In genomic region chr1:63318255-63319068, GRCh38 we compare ENCODE assay signal across 13 cellular contexts. TPM values are rescaled to one million over a fixed set of nuclear protein-coding genes. Genes with fewer than 3 reads are reported as not detected.
DNase-seq lines count a peak whose midpoint lies in the region; ATAC-seq, FAIRE-seq and TF ChIP-seq lines count a peak whose summit lies in the region.
"Had no signal": no experiment of that assay in that cellular context is flagged by ENCODE, and none has a peak within 500 bp of the region (broad histone marks: within the 10 kb centered on the region; RNA-seq: fewer than 3 reads in every experiment).

No MANE protein-coding gene starts in this region.

- H3K4me3 Mint-ChIP-seq in activated CD4-positive, alpha-beta T cell treated with anti-CD3 and anti-CD28 coated beads for 36 hours = peak overlapping the region; percentile 58
- H3K4me3 Mint-ChIP-seq in neural progenitor cell = peak overlapping the region; percentile 74

- H3K27ac ChIP-seq in Karpas-422 (ENCODE audit: low read length) (no peak overlapping the region), K562 (ENCODE audit: extremely low read depth, low read depth, low read length) (no peak overlapping the region), neural progenitor cell (no peak overlapping the region)
- H3K27ac ChIP-seq: colonic mucosa had no signal

- peaks cover 5% of the 10 kb centered on the region for H3K9me3 Mint-ChIP-seq in activated CD4-positive, alpha-beta T cell treated with anti-CD3 and anti-CD28 coated beads for 36 hours (ENCODE audit: low read depth)
- peaks cover 10% of the 10 kb centered on the region for H3K9me3 Mint-ChIP-seq in neural progenitor cell

- WGBS in K562 (ENCODE audit: insufficient coverage, low coverage, missing lambda C conversion rate) = 81% methylated on average over 23 of the region's 28 CpGs

- no peak overlapping the region for H3K4me3 ChIP-seq in Karpas-422 (ENCODE audit: low read length)
- H3K4me3 ChIP-seq in K562 = no peak overlapping the region
- no peak overlapping the region for H3K4me3 ChIP-seq in neural progenitor cell

- no peak for TF ChIP-seq EP300 in K562 (IDR thresholded peaks at IDR 0.05; ENCODE audit: low read length)

- H3K4me1 ChIP-seq in Karpas-422 (ENCODE audit: low read length) (peaks cover 6% of the 10 kb centered on the region), K562 (replicated peaks in 1 of 2; ENCODE audit: control insufficient read depth in 2 of 2, insufficient read depth in 2 of 2, low read length in 2 of 2) (peaks cover 4 to 32% of the 10 kb centered on the region in 2 experiments; a peak in 4 of 5 replicates), neural progenitor cell (peaks cover 22% of the 10 kb centered on the region)

- in situ Hi-C loops in K562 (cut with MboI) = loop anchor here (5.0 kb wide), 1 partner anchor 124 kb away; no protein-coding TSS in a partner anchor

- no peaks in the 10 kb centered on the region for H3K36me3 ChIP-seq in Karpas-422 (ENCODE audit: insufficient read depth, low read length)
- H3K36me3 ChIP-seq in K562 (ENCODE audit: control insufficient read depth, insufficient read depth, low read length) = no peaks in the 10 kb centered on the region
- H3K36me3 ChIP-seq in neural progenitor cell = no peaks in the 10 kb centered on the region
- H3K36me3 ChIP-seq: colonic mucosa had no signal

- H3K79me2 ChIP-seq in Karpas-422 (ENCODE audit: low read length) (no peaks in the 10 kb centered on the region), K562 (ENCODE audit: control insufficient read depth, insufficient read depth, low read length) (no peaks in the 10 kb centered on the region), neural progenitor cell (ENCODE audit: low read depth) (no peaks in the 10 kb centered on the region)

- no peaks in the 10 kb centered on the region for H3K27me3 ChIP-seq in Karpas-422 (ENCODE audit: low read length)
- peaks cover 0 to 8% of the 10 kb centered on the region in 2 experiments; a peak in 2 of 5 replicates for H3K27me3 ChIP-seq in K562 (ENCODE audit: control insufficient read depth in 2 of 2, insufficient read depth in 2 of 2, low read length in 2 of 2)
- peaks cover 100% of the 10 kb centered on the region for H3K27me3 ChIP-seq in neural progenitor cell

- H3K36me3 Mint-ChIP-seq in activated CD4-positive, alpha-beta T cell treated with anti-CD3 and anti-CD28 coated beads for 36 hours (ENCODE audit: low read depth) = peaks cover 9% of the 10 kb centered on the region
- H3K36me3 Mint-ChIP-seq in neural progenitor cell = no peaks in the 10 kb centered on the region

- no peak overlapping the region for H3K9ac ChIP-seq in Karpas-422 (ENCODE audit: low read length)
- H3K9ac ChIP-seq in K562 (ENCODE audit: insufficient read depth in 1 of 2, low read depth in 2 of 2, low read length in 2 of 2) = no peak overlapping the region
- H3K9ac ChIP-seq in neural progenitor cell = no peak overlapping the region

- FAIRE-seq in K562 (lab: Jason Lieb, UNC) = no peak
- FAIRE-seq: GM18507 had no signal

- H3F3A ChIP-seq in neural progenitor cell (ENCODE audit: low read depth) = peaks cover 54% of the 10 kb centered on the region

- no peak for TF ChIP-seq RAD21 in K562 (CRISPR knock-in tag; conservative IDR thresholded peaks at IDR 0.05 in 1 of 2, IDR thresholded peaks at IDR 0.05 in 1 of 2)

- no peak for TF ChIP-seq CTCF in K562 (IDR thresholded peaks at IDR 0.05 in 2 of 3, conservative IDR thresholded peaks at IDR 0.05 in 1 of 3; ENCODE audit: insufficient read depth in 2 of 3, low read depth in 1 of 3, low read length in 3 of 3)
- no peak for TF ChIP-seq CTCF in neural progenitor cell (IDR thresholded peaks at IDR 0.05)

- POLR2A ChIA-PET in activated CD4-positive, alpha-beta T cell treated with anti-CD3 and anti-CD28 coated beads for 36 hours (lab: Charles Lee) = no interaction called here
- POLR2A ChIA-PET in K562 (lab: Yijun Ruan, JAX) = interaction anchor here (1.0 kb wide), 1 partner anchor 9 kb away, joined by 3 read pairs; no protein-coding TSS in a partner anchor

- DNase-seq in activated CD4-positive, alpha-beta T cell treated with anti-CD3 and anti-CD28 coated beads for 36 hours = no peak
- no peak for DNase-seq in activated CD4-positive, alpha-beta T cell treated with anti-CD3 and anti-CD28 coated beads, Interleukin-2, amount 50 U/mL, for 48 hours
- no peak for DNase-seq in Karpas-422
- no peak for DNase-seq in K562 (ENCODE audit: extremely low read depth in 1 of 4, low spot score in 3 of 4)
- DNase-seq in neural progenitor cell (ENCODE audit: low spot score) = peak; percentile 26
- DNase-seq in middle frontal gyrus (ENCODE audit: extremely low spot score, low spot score) = no peak
- DNase-seq in NCI-H2107 treated with DMSO at 0.1 percent for 48 hours (lab: John Stamatoyannopoulos, UW; ENCODE audit: unreplicated experiment) = no peak
- no peak for DNase-seq in NCI-H128 (lab: John Stamatoyannopoulos, UW; ENCODE audit: unreplicated experiment)
- DNase-seq: colonic mucosa; RPMI8226; stimulated activated CD4-positive, alpha-beta T cell treated with anti-CD3 and anti-CD28 coated beads, Interleukin-12 subunit alpha, Interleukin-12 subunit beta, amount 100 ng/mL, for 4 hours had no signal

- no peaks in the 10 kb centered on the region for H3K9me1 ChIP-seq in K562 (ENCODE audit: control insufficient read depth, insufficient read depth, low read length)

- H3K4me2 ChIP-seq in Karpas-422 (ENCODE audit: low read depth, low read length, poor library complexity, severe bottlenecking) (peak overlapping the region; percentile 78), K562 (ENCODE audit: insufficient read depth, low read length) (no peak overlapping the region), neural progenitor cell (no peak overlapping the region)

- TF ChIP-seq POLR2A in K562 (conservative IDR thresholded peaks at IDR 0.05) = no peak

- H2AFZ ChIP-seq in Karpas-422 (ENCODE audit: low read length) (0 out of 2 replicates have a peak overlapping the region, but pooled peaks have one; percentile 89), K562 (ENCODE audit: low read depth, low read length) (peak overlapping the region; percentile 77; the same call in 1 of the 2 replicates), neural progenitor cell (replicated peaks) (no peak overlapping the region)

- H4K20me1 ChIP-seq in Karpas-422 (ENCODE audit: insufficient read depth, low read depth, low read length) = no peaks in the 10 kb centered on the region
- H4K20me1 ChIP-seq in K562 (replicated peaks; ENCODE audit: control insufficient read depth, insufficient read depth, low read length) = no peaks in the 10 kb centered on the region
- H4K20me1 ChIP-seq in neural progenitor cell (ENCODE audit: low read depth) = peaks cover 64% of the 10 kb centered on the region

- intact Hi-C loops in activated CD4-positive, alpha-beta T cell treated with anti-CD3 and anti-CD28 coated beads for 36 hours (cut with DNase I, micrococcal nuclease) = loop anchor here (1.0 to 2.0 kb wide), 3 partner anchors 8 to 76 kb away; no protein-coding TSS in a partner anchor
- intact Hi-C loops in K562 (cut with micrococcal nuclease) = loop anchor here (5.0 kb wide), 1 partner anchor 219 kb away; no protein-coding TSS in a partner anchor

- H3K4me1 Mint-ChIP-seq in activated CD4-positive, alpha-beta T cell treated with anti-CD3 and anti-CD28 coated beads for 36 hours = peaks cover 30% of the 10 kb centered on the region
- H3K4me1 Mint-ChIP-seq in neural progenitor cell = peaks cover 18% of the 10 kb centered on the region

- no TSS peak for BruUV-seq in K562 (replicated peaks; lab: Mats Ljungman, UMichigan)

- no peak overlapping the region for H3K27ac Mint-ChIP-seq in activated CD4-positive, alpha-beta T cell treated with anti-CD3 and anti-CD28 coated beads for 36 hours
- no peak overlapping the region for H3K27ac Mint-ChIP-seq in neural progenitor cell
- H3K27ac Mint-ChIP-seq: activated naive CD4-positive, alpha-beta T cell treated with anti-CD3 and anti-CD28 coated beads, Interleukin-2, amount 50 U/mL, for 72 hours had no signal

- CTCF ChIA-PET in activated CD4-positive, alpha-beta T cell treated with anti-CD3 and anti-CD28 coated beads for 36 hours (lab: Charles Lee) = interaction anchor here (0.6 to 1.7 kb wide), 6 partner anchors 8 to 412 kb away, joined by 3 to 13 read pairs (median 5); no protein-coding TSS in a partner anchor
- CTCF ChIA-PET in K562 (lab: Yijun Ruan, JAX; ENCODE audit: low intra/inter-chr PET ratio) = no interaction called here

- H3K27me3 Mint-ChIP-seq in activated CD4-positive, alpha-beta T cell treated with anti-CD3 and anti-CD28 coated beads for 36 hours = peaks cover 68% of the 10 kb centered on the region
- peaks cover 71% of the 10 kb centered on the region for H3K27me3 Mint-ChIP-seq in neural progenitor cell (ENCODE audit: insufficient read depth, low read depth)

- H3K9me2 ChIP-seq in Karpas-422 (replicated peaks; ENCODE audit: insufficient read depth, low read length) = no peaks in the 10 kb centered on the region

- ATAC-seq in activated CD4-positive, alpha-beta T cell treated with anti-CD3 and anti-CD28 coated beads for 36 hours = no peak
- no peak for ATAC-seq in K562
- ATAC-seq: activated naive CD4-positive, alpha-beta T cell treated with anti-CD3 and anti-CD28 coated beads, Interleukin-2, amount 50 U/mL, for 72 hours had no signal

- H3K9me3 ChIP-seq in Karpas-422 (ENCODE audit: low read length) = no peaks in the 10 kb centered on the region
- no peaks in the 10 kb centered on the region for H3K9me3 ChIP-seq in K562 (replicated peaks; ENCODE audit: control insufficient read depth, insufficient read depth, low read depth, low read length)
- no peaks in the 10 kb centered on the region for H3K9me3 ChIP-seq in neural progenitor cell (ENCODE audit: low read depth)
- H3K9me3 ChIP-seq: colonic mucosa had no signal

RNA-seq across cellular contexts. Expression of gene FOXD3, which starts 3.9 kb away (rescaled TPM):
- total RNA-seq in activated CD4-positive, alpha-beta T cell treated with anti-CD3 and anti-CD28 coated beads for 36 hours = not detected
- not detected in 2 replicates for total RNA-seq in Karpas-422 (2014; rRNA removed; shearing (Covaris generic); ENCODE audit: low replicate concordance)
- not detected in 2 replicates for total RNA-seq in K562 (2011; cell fraction: chromatin; rRNA removed; ENCODE audit: low replicate concordance)
- total RNA-seq in K562 (2011; cell fraction: nucleolus; rRNA removed) = 0.39 and 0.50 TPM in 2 replicates
- total RNA-seq in K562 (2011; cell fraction: nucleoplasm; rRNA removed) = not detected in 2 replicates
- total RNA-seq in K562 (2014; rRNA removed) (0.45 and 0.57 TPM in 2 replicates), K562 (2014; rRNA removed; fragmentation: Illumina TruSeq; extraction: Trizol) (0.07 TPM in 1 of 2 replicates, not detected in the other), K562 (2015; rRNA removed; fragmentation: Illumina TruSeq; extraction: Trizol) (not detected in 2 replicates), K562 (2021) (0.29 and 0.38 TPM in 2 replicates), neural progenitor cell (ENCODE audit: low replicate concordance) (0.06 and 0.37 TPM in 2 replicates)
- polyA plus RNA-seq in K562 (2011; rRNA removed) (0.06 and 0.11 TPM in 2 replicates), K562 (2014; fragmentation: Illumina TruSeq; extraction: Trizol) (not detected in 2 replicates), K562 (2014; fragmentation: Nextera tagmentation; extraction: Ambion mirVana) (under 1 TPM; 0.10 to 0.13 TPM), K562 (2014; rRNA removed) (0.07 and 0.19 TPM in 2 replicates)
- 0.12 and 0.24 TPM in 2 replicates for polyA plus RNA-seq in K562 (2011; cell fraction: cytosol; rRNA removed)
- polyA plus RNA-seq in K562 (2011; cell fraction: nucleus; rRNA removed) = 0.10 and 0.34 TPM in 2 replicates
- 0.49 and 1.6 TPM in 2 replicates for polyA plus RNA-seq in K562 (2012)
- not detected in 2 replicates for polyA minus RNA-seq in K562 (2011; rRNA and poly(A)+ RNA removed)
- not detected in 2 replicates for polyA minus RNA-seq in K562 (2011; cell fraction: cytosol; rRNA and poly(A)+ RNA removed)
- polyA minus RNA-seq in K562 (2011; cell fraction: nucleus; rRNA and poly(A)+ RNA removed) = 0.33 TPM in 1 of 2 replicates, not detected in the other
- total RNA-seq: activated naive CD4-positive, alpha-beta T cell treated with anti-CD3 and anti-CD28 coated beads, Interleukin-2, amount 50 U/mL, for 72 hours had no signal

RNA-seq across cellular contexts. Expression of gene ALG6, which starts 49.0 kb away (rescaled TPM):
- 10 to 100 TPM; 16.2 to 16.3 TPM for total RNA-seq in activated CD4-positive, alpha-beta T cell treated with anti-CD3 and anti-CD28 coated beads for 36 hours
- total RNA-seq in Karpas-422 (2014; rRNA removed; shearing (Covaris generic); ENCODE audit: low replicate concordance) = 37.7 and 101 TPM in 2 replicates
- total RNA-seq in K562 (2011; cell fraction: chromatin; rRNA removed; ENCODE audit: low replicate concordance) = 40.1 and 91.4 TPM in 2 replicates
- 22.1 and 29.7 TPM in 2 replicates for total RNA-seq in K562 (2011; cell fraction: nucleolus; rRNA removed)
- 47.5 and 55.0 TPM in 2 replicates for total RNA-seq in K562 (2011; cell fraction: nucleoplasm; rRNA removed)
- total RNA-seq in K562 (2014; rRNA removed) (18.9 and 21.1 TPM in 2 replicates), K562 (2014; rRNA removed; fragmentation: Illumina TruSeq; extraction: Trizol) (25.4 and 28.0 TPM in 2 replicates), K562 (2015; rRNA removed; fragmentation: Illumina TruSeq; extraction: Trizol) (21.1 and 23.3 TPM in 2 replicates), K562 (2021) (14.6 and 16.9 TPM in 2 replicates), neural progenitor cell (ENCODE audit: low replicate concordance) (29.1 and 41.7 TPM in 2 replicates)
- polyA plus RNA-seq in K562 (2011; rRNA removed) (22.8 and 35.7 TPM in 2 replicates), K562 (2014; fragmentation: Illumina TruSeq; extraction: Trizol) (16.3 and 18.9 TPM in 2 replicates), K562 (2014; fragmentation: Nextera tagmentation; extraction: Ambion mirVana) (10 to 100 TPM; 26.8 to 29.1 TPM), K562 (2014; rRNA removed) (16.0 and 21.9 TPM in 2 replicates)
- 4.6 and 9.9 TPM in 2 replicates for polyA plus RNA-seq in K562 (2011; cell fraction: cytosol; rRNA removed)
- 28.0 and 34.6 TPM in 2 replicates for polyA plus RNA-seq in K562 (2011; cell fraction: nucleus; rRNA removed)
- 13.1 and 18.3 TPM in 2 replicates for polyA plus RNA-seq in K562 (2012)
- 26.1 and 32.9 TPM in 2 replicates for polyA minus RNA-seq in K562 (2011; rRNA and poly(A)+ RNA removed)
- 6.6 and 7.6 TPM in 2 replicates for polyA minus RNA-seq in K562 (2011; cell fraction: cytosol; rRNA and poly(A)+ RNA removed)
- 28.1 and 43.3 TPM in 2 replicates for polyA minus RNA-seq in K562 (2011; cell fraction: nucleus; rRNA and poly(A)+ RNA removed)
